In the genomic region with DNA sequence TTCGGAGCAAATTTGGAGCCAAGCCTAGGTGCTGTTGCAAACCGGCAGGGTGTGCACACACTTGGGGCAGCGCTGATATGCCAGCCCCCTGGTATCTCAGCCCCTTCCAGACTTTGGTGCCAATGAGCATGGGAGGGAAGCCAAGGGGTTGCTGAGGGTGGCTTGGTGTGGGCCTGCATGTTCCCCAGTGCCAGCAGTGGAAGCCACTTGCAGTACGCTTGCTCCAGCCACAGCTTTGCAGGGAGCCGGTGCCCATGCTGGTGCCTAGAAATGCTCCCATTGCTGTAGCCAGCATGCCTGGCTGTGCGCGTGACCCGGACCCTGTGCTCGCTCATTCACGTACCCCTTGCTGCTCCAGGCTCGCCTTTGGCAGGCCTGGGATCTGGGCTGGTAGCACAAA, we compare ENCODE assay signal across 24 cellular contexts.
"Had no signal": no experiment of that assay in that cellular context is flagged by ENCODE, and none has a peak within 500 bp of the region (broad histone marks: within the 10 kb centered on the region; RNA-seq: fewer than 3 reads in every experiment).

No MANE protein-coding gene starts in this region.

- H3K27ac Mint-ChIP-seq: activated naive CD8-positive, alpha-beta T cell; activated T-cell treated with anti-CD3 and anti-CD28 coated beads, Interleukin-2, amount 50 U/mL, for 24 hours; activated T-helper 17 cell treated with anti-CD3 and anti-CD28 coated beads, Interleukin-2, amount 50 U/mL, for 72 hours; naive thymus-derived CD4-positive, alpha-beta T cell; stimulated activated naive CD8-positive, alpha-beta T cell treated with anti-CD3 and anti-CD28 coated beads, Interleukin-15, Interleukin-2, amounts not matched to agents 100 ng/mL and 50 ng/mL, for 24 hours had no signal

- DNase-seq: activated CD4-positive, alpha-beta T cell treated with anti-CD3 and anti-CD28 coated beads for 1 hour; activated CD4-positive, alpha-beta T cell treated with anti-CD3 and anti-CD28 coated beads, Interleukin-2, amount 50 U/mL, for 4 hours; activated CD8-positive, alpha-beta memory T cell treated with anti-CD3 and anti-CD28 coated beads for 24 hours; activated CD8-positive, alpha-beta memory T cell treated with anti-CD3 and anti-CD28 coated beads, Interleukin-2, amount 50 U/mL, for 4 hours; activated naive CD4-positive, alpha-beta T cell; activated T-cell treated with anti-CD3 and anti-CD28 coated beads, Interleukin-2, amount 50 U/mL, for 24 hours; adrenal gland; glutamatergic neuron; left colon; lower lobe of right lung; naive thymus-derived CD4-positive, alpha-beta T cell; retina; stimulated activated CD4-positive, alpha-beta T cell treated with anti-CD3 and anti-CD28 coated beads, Interleukin-4, amount 100 ng/mL, for 24 hours; T-helper 1 cell; tibial artery; uterus had no signal

- H3K4me1 ChIP-seq: adrenal gland, lower lobe of right lung, tibial artery, uterus had no signal

- H3K4me3 Mint-ChIP-seq: activated naive CD8-positive, alpha-beta T cell; activated T-cell treated with anti-CD3 and anti-CD28 coated beads, Interleukin-2, amount 50 U/mL, for 24 hours; activated T-helper 17 cell treated with anti-CD3 and anti-CD28 coated beads, Interleukin-2, amount 50 U/mL, for 72 hours; naive thymus-derived CD4-positive, alpha-beta T cell; neural crest cell; stimulated activated naive CD8-positive, alpha-beta T cell treated with anti-CD3 and anti-CD28 coated beads, Interleukin-15, Interleukin-2, amounts not matched to agents 100 ng/mL and 50 ng/mL, for 24 hours had no signal

- H3K9me3 ChIP-seq: adrenal gland, lower lobe of right lung, tibial artery, uterus had no signal

- ATAC-seq: activated T-helper 17 cell treated with anti-CD3 and anti-CD28 coated beads, Interleukin-2, amount 50 U/mL, for 72 hours; left colon; naive thymus-derived CD4-positive, alpha-beta T cell had no signal

- H3K4me1 Mint-ChIP-seq: activated T-helper 17 cell treated with anti-CD3 and anti-CD28 coated beads, Interleukin-2, amount 50 U/mL, for 72 hours had no signal

- FAIRE-seq: astrocyte, endometrium, frontal cortex, islet of Langerhans had no signal

- H3K27me3 ChIP-seq: adrenal gland, tibial artery, uterus had no signal

- H3K27me3 Mint-ChIP-seq: activated naive CD8-positive, alpha-beta T cell; stimulated activated naive CD8-positive, alpha-beta T cell treated with anti-CD3 and anti-CD28 coated beads, Interleukin-15, Interleukin-2, amounts not matched to agents 100 ng/mL and 50 ng/mL, for 24 hours had no signal

- H3K27ac ChIP-seq: adrenal gland, lower lobe of right lung, tibial artery, uterus had no signal

- H3K36me3 Mint-ChIP-seq: activated naive CD8-positive, alpha-beta T cell had no signal

- H3K36me3 ChIP-seq: uterus had no signal

- H3K4me3 ChIP-seq: adrenal gland, lower lobe of right lung, tibial artery, uterus had no signal

- H3K9me3 Mint-ChIP-seq: activated T-cell treated with anti-CD3 and anti-CD28 coated beads, Interleukin-2, amount 50 U/mL, for 24 hours; activated T-helper 17 cell treated with anti-CD3 and anti-CD28 coated beads, Interleukin-2, amount 50 U/mL, for 72 hours; neural crest cell; stimulated activated naive CD8-positive, alpha-beta T cell treated with anti-CD3 and anti-CD28 coated beads, Interleukin-15, Interleukin-2, amounts not matched to agents 100 ng/mL and 50 ng/mL, for 24 hours had no signal
